In the genomic region with DNA sequence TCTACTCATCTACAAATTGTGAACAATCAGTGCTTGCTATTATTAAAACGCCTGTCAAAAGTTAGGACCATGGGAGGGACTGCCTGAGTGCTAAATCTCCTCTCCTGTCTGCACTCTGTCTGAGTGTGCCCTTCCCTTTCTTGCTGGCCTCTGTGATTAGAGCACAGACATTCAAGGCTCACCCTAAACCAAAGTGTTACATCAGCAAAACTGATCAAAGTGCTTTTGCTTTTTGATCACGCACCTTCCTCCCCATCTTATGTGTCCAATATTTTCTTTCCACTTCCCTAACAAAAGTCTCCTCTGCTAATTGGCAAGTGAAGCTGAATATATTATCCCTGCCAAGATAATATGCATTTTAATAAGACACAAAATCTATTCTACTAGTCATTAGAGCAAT, we compare ENCODE assay signal across 22 cellular contexts. TPM values are rescaled to one million over a fixed set of nuclear protein-coding genes. Genes with fewer than 3 reads are reported as not detected.
DNase-seq lines count a peak whose midpoint lies in the region; ATAC-seq, FAIRE-seq and TF ChIP-seq lines count a peak whose summit lies in the region.
"Had no signal": no experiment of that assay in that cellular context is flagged by ENCODE, and none has a peak within 500 bp of the region (broad histone marks: within the 10 kb centered on the region; RNA-seq: fewer than 3 reads in every experiment).

No MANE protein-coding gene starts in this region.

- CTCF ChIA-PET in A549 (lab: Yijun Ruan, JAX) (no interaction called here), K562 (lab: Yijun Ruan, JAX; ENCODE audit: low intra/inter-chr PET ratio) (interaction anchor here (0.5 kb wide), 1 partner anchor 19 kb away, joined by 3 read pairs; no protein-coding TSS in a partner anchor)

- no peaks in the 10 kb centered on the region for H4K20me1 ChIP-seq in BLaER1 treated with 17β-estradiol and CSF1 and Interleukin-3, amounts not matched to agents 10 nM and 100 nM
- no peaks in the 10 kb centered on the region for H4K20me1 ChIP-seq in K562 (replicated peaks; ENCODE audit: control insufficient read depth, insufficient read depth, low read length)

- 52% methylated on average over 2 of the region's 2 CpGs for WGBS in A549 (ENCODE audit: missing lambda C conversion rate)
- 0% methylated on average over 2 of the region's 2 CpGs for WGBS in K562 (ENCODE audit: insufficient coverage, low coverage, missing lambda C conversion rate)

- H3K9me3 ChIP-seq in A549, result no peaks in the 10 kb centered on the region
- peaks cover 0 to 34% (median 18%) of the 10 kb centered on the region in 11 experiments; a peak in 17 of 22 replicates for H3K9me3 ChIP-seq in BLaER1 treated with 17β-estradiol and CSF1 and Interleukin-3, amounts not matched to agents 10 nM and 100 nM (replicated peaks in 1 of 11)
- H3K9me3 ChIP-seq in K562 (replicated peaks; ENCODE audit: control insufficient read depth, insufficient read depth, low read depth, low read length), result no peaks in the 10 kb centered on the region

- DNase-seq in A549 (ENCODE audit: low read depth in 1 of 2, low spot score in 1 of 2), result no peak
- DNase-seq in K562 (ENCODE audit: extremely low read depth in 1 of 4, low spot score in 3 of 4), result no peak
- no peak for DNase-seq in DMS79 treated with DMSO at 0.1 percent for 48 hours (lab: John Stamatoyannopoulos, UW)
- DNase-seq in urothelium cell line (ENCODE audit: low spot score), result no peak
- no peak for DNase-seq in omental fat pad (ENCODE audit: low spot score)
- DNase-seq: 8988T; AML-193; C1 segment of cervical spinal cord; CD4-positive, alpha-beta memory T cell; CD4-positive, CD25-positive, alpha-beta regulatory T cell; CD8-positive, alpha-beta memory T cell; COR-L47; DMS 273 treated with DMSO at 0.1 percent for 48 hours; DMS153; DMS53; DMS79; GF-D8 had no signal

- no peak for FAIRE-seq in A549 (lab: Jason Lieb, UNC)
- FAIRE-seq in K562 (lab: Jason Lieb, UNC), result no peak
- FAIRE-seq in urothelium cell line (lab: Jason Lieb, UNC), result no peak
- FAIRE-seq: A204.1, G401.6, GM12891, GM19239 had no signal

- TF ChIP-seq RAD21 in A549 (conservative IDR thresholded peaks at IDR 0.05 in 1 of 2, IDR thresholded peaks at IDR 0.05 in 1 of 2) (no peak), K562 (CRISPR knock-in tag; conservative IDR thresholded peaks at IDR 0.05 in 1 of 2, IDR thresholded peaks at IDR 0.05 in 1 of 2) (no peak)

- no peak overlapping the region for H3K9ac ChIP-seq in BLaER1 treated with 17β-estradiol and CSF1 and Interleukin-3, amounts not matched to agents 10 nM and 100 nM
- no peak overlapping the region for H3K9ac ChIP-seq in K562 (ENCODE audit: insufficient read depth in 1 of 2, low read depth in 2 of 2, low read length in 2 of 2)

- H3K36me3 ChIP-seq in BLaER1 treated with 17β-estradiol and CSF1 and Interleukin-3, amounts not matched to agents 10 nM and 100 nM, result no peaks in the 10 kb centered on the region; a peak in 2 of 22 replicates
- H3K36me3 ChIP-seq in K562 (ENCODE audit: control insufficient read depth, insufficient read depth, low read length), result no peaks in the 10 kb centered on the region

- H3K4me1 ChIP-seq in A549 (no peaks in the 10 kb centered on the region), K562 (replicated peaks in 1 of 2; ENCODE audit: control insufficient read depth in 2 of 2, insufficient read depth in 2 of 2, low read length in 2 of 2) (no peaks in the 10 kb centered on the region; a peak in 1 of 5 replicates)
- H3K4me1 ChIP-seq in BLaER1 treated with 17β-estradiol and CSF1 and Interleukin-3, amounts not matched to agents 10 nM and 100 nM, result peaks cover 28 to 50% (median 42%) of the 10 kb centered on the region in 10 experiments

- intact Hi-C loops in K562 (cut with micrococcal nuclease), result no loop called here

- ATAC-seq in A549 (no peak), K562 (no peak), omental fat pad (ENCODE audit: low FRiP score) (no peak)

- H3K4me2 ChIP-seq in A549 (no peak overlapping the region), K562 (ENCODE audit: insufficient read depth, low read length) (no peak overlapping the region)
- H3K4me2 ChIP-seq in BLaER1 treated with 17β-estradiol and CSF1 and Interleukin-3, amounts not matched to agents 10 nM and 100 nM, result peak overlapping the region in 5 of 11 experiments; percentile 2 to 37 (median 31); a peak in 6 of 22 replicates

- in situ Hi-C loops in K562 (cut with MboI), result no loop called here

- no peak overlapping the region for H3K27ac ChIP-seq in A549
- H3K27ac ChIP-seq in BLaER1 treated with 17β-estradiol and CSF1 and Interleukin-3, amounts not matched to agents 10 nM and 100 nM, result peak overlapping the region in 6 of 11 experiments; percentile 0 to 60 (median 20); a peak in 7 of 22 replicates
- H3K27ac ChIP-seq in K562 (ENCODE audit: extremely low read depth, low read depth, low read length), result no peak overlapping the region

- TF ChIP-seq EP300 in A549 (IDR thresholded peaks at IDR 0.05) (no peak), K562 (IDR thresholded peaks at IDR 0.05; ENCODE audit: low read length) (no peak)

- H3K79me2 ChIP-seq in K562 (ENCODE audit: control insufficient read depth, insufficient read depth, low read length), result no peaks in the 10 kb centered on the region

- TF ChIP-seq POLR2A in A549 (IDR thresholded peaks at IDR 0.05; ENCODE audit: low read length) (no peak), K562 (conservative IDR thresholded peaks at IDR 0.05) (no peak)

- H3K4me3 ChIP-seq in A549, result no peak overlapping the region
- H3K4me3 ChIP-seq in BLaER1 treated with 17β-estradiol and CSF1 and Interleukin-3, amounts not matched to agents 10 nM and 100 nM, result no peak overlapping the region
- H3K4me3 ChIP-seq in K562, result no peak overlapping the region

- POLR2A ChIA-PET in A549 (lab: Yijun Ruan, JAX), result no interaction called here
- POLR2A ChIA-PET in K562 (lab: Yijun Ruan, JAX), result no interaction called here

- BruUV-seq in K562 (replicated peaks; lab: Mats Ljungman, UMichigan), result no TSS peak

- H3K9me1 ChIP-seq in K562 (ENCODE audit: control insufficient read depth, insufficient read depth, low read length), result no peaks in the 10 kb centered on the region

- no peaks in the 10 kb centered on the region for H3K27me3 ChIP-seq in BLaER1 treated with 17β-estradiol and CSF1 and Interleukin-3, amounts not matched to agents 10 nM and 100 nM
- H3K27me3 ChIP-seq in K562 (ENCODE audit: control insufficient read depth in 2 of 2, insufficient read depth in 2 of 2, low read length in 2 of 2), result no peaks in the 10 kb centered on the region

- no peak overlapping the region for H2AFZ ChIP-seq in K562 (ENCODE audit: low read depth, low read length)

- TF ChIP-seq CTCF in A549 (IDR thresholded peaks at IDR 0.05), result no peak
- no peak for TF ChIP-seq CTCF in K562 (IDR thresholded peaks at IDR 0.05 in 2 of 3, conservative IDR thresholded peaks at IDR 0.05 in 1 of 3; ENCODE audit: insufficient read depth in 2 of 3, low read depth in 1 of 3, low read length in 3 of 3)
- TF ChIP-seq CTCF in omental fat pad (IDR thresholded peaks at IDR 0.05), result no peak

TF ChIP-seq in A549, 52 proteins besides CTCF, POLR2A, EP300 and RAD21 (continues in another document):
- TF ChIP-seq MAFK (IDR thresholded peaks at IDR 0.05; ENCODE audit: partially characterized antibody) (peak; percentile 52), RCOR1 (IDR thresholded peaks at IDR 0.05; ENCODE audit: low read depth, low read length) (no peak)
- TF ChIP-seq, protein P1, sequence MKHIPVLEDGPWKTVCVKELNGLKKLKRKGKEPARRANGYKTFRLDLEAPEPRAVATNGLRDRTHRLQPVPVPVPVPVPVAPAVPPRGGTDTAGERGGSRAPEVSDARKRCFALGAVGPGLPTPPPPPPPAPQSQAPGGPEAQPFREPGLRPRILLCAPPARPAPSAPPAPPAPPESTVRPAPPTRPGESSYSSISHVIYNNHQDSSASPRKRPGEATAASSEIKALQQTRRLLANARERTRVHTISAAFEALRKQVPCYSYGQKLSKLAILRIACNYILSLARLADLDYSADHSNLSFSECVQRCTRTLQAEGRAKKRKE (CRISPR knock-in tag; IDR thresholded peaks at IDR 0.05; ENCODE audit: low read depth), result no peak

TF ChIP-seq in K562, 482 proteins besides CTCF, POLR2A, EP300 and RAD21:
- no peak for TF ChIP-seq ETV5 (CRISPR knock-in tag; IDR thresholded peaks at IDR 0.05; ENCODE audit: low read depth)
- 0 out of 2 replicates have a peak, but pooled peaks have one; percentile 11 for TF ChIP-seq MAFG (tag; conservative IDR thresholded peaks at IDR 0.05)
- TF ChIP-seq ZNF316 (IDR thresholded peaks at IDR 0.05), result peak; percentile 57
- TF ChIP-seq PHTF2 (CRISPR knock-in tag; IDR thresholded peaks at IDR 0.05), result no peak
- TF ChIP-seq C11orf30 (IDR thresholded peaks at IDR 0.05; ENCODE audit: low read depth), result peak; percentile 35; the same call in 1 of the 2 replicates

RNA-seq across cellular contexts. Expression of a gene that starts 30.5 kb away (rescaled TPM):
- polyA plus RNA-seq in A549 (2011; rRNA removed) (99.9 and 126 TPM in 2 replicates), A549 (2017; fragmentation: RNase III; extraction: RNeasy Plus Mini Kit Qiagen cat#74134 plus additional on column Dnase treatment) (64.1 to 70.1 TPM (median 66.7 TPM) in 3 replicates), K562 (2011; rRNA removed) (39.9 and 57.3 TPM in 2 replicates), K562 (2014; fragmentation: Illumina TruSeq; extraction: Trizol) (39.7 and 46.1 TPM in 2 replicates), K562 (2014; fragmentation: Nextera tagmentation; extraction: Ambion mirVana) (10 to 100 TPM in 1 of 2 experiments, 1 to 10 TPM in 1; 9.8 to 14.3 TPM), K562 (2014; rRNA removed) (39.2 and 41.0 TPM in 2 replicates)
- 16.1 TPM in 2 replicates for polyA plus RNA-seq in A549 (2012; cell fraction: cytosol; rRNA removed)
- polyA plus RNA-seq in A549 (2012; cell fraction: nucleus; rRNA removed), result 8.9 and 17.0 TPM in 2 replicates
- polyA minus RNA-seq in A549 (2011; rRNA and poly(A)+ RNA removed), result 37.1 and 39.8 TPM in 2 replicates
- total RNA-seq in K562 (2011; cell fraction: chromatin; rRNA removed; ENCODE audit: low replicate concordance), result 28.3 and 119 TPM in 2 replicates
- total RNA-seq in K562 (2011; cell fraction: nucleolus; rRNA removed), result 14.5 and 18.2 TPM in 2 replicates
- total RNA-seq in K562 (2011; cell fraction: nucleoplasm; rRNA removed), result 42.3 and 61.0 TPM in 2 replicates
- total RNA-seq in K562 (2014; rRNA removed) (51.4 and 63.5 TPM in 2 replicates), K562 (2014; rRNA removed; fragmentation: Illumina TruSeq; extraction: Trizol) (75.8 and 87.2 TPM in 2 replicates), K562 (2015; rRNA removed; fragmentation: Illumina TruSeq; extraction: Trizol) (66.5 and 77.7 TPM in 2 replicates), K562 (2021) (75.3 and 81.9 TPM in 2 replicates), omental fat pad (10 to 100 TPM; 41.1 to 61.9 (median 44.6) TPM)
- polyA plus RNA-seq in K562 (2011; cell fraction: cytosol; rRNA removed), result 6.8 and 15.1 TPM in 2 replicates
- 44.5 and 76.8 TPM in 2 replicates for polyA plus RNA-seq in K562 (2011; cell fraction: nucleus; rRNA removed)
- polyA plus RNA-seq in K562 (2012), result 45.0 and 81.2 TPM in 2 replicates
- polyA minus RNA-seq in K562 (2011; rRNA and poly(A)+ RNA removed), result 66.2 and 66.8 TPM in 2 replicates
- 26.8 and 33.2 TPM in 2 replicates for polyA minus RNA-seq in K562 (2011; cell fraction: cytosol; rRNA and poly(A)+ RNA removed)
- 22.8 and 46.2 TPM in 2 replicates for polyA minus RNA-seq in K562 (2011; cell fraction: nucleus; rRNA and poly(A)+ RNA removed)

Comparison
In these comparisons a context has a peak if more than half of its experiments do, and no peak if none do; other contexts are left out.
1. H3K27ac ChIP-seq: peak in BLaER1 treated with 17β-estradiol and CSF1 and Interleukin-3, amounts not matched to agents 10 nM and 100 nM (6 of 11); none in A549 (0 of 2) and K562 (single experiment).